18 cellular contexts compared by ENCODE assay signal in genomic region chr21:16133248-16133647, GRCh38.
"Had no signal": no experiment of that assay in that cellular context is flagged by ENCODE, and none has a peak within 500 bp of the region (broad histone marks: within the 10 kb centered on the region; RNA-seq: fewer than 3 reads in every experiment).

No MANE protein-coding gene starts in this region.

- H3K4me3 ChIP-seq: SJSA1, SK-N-MC had no signal

- H3K4me1 ChIP-seq: SJSA1 had no signal

- H3K27me3 ChIP-seq: SJSA1 had no signal

- H3K27ac ChIP-seq: SJSA1, SK-N-MC had no signal

- H3K9me3 ChIP-seq: SJSA1 had no signal

- DNase-seq: KBM-7, NCI-H1092 treated with DMSO at 0.1 percent for 48 hours, NCI-H1436, NCI-H187, NCI-H2029, NCI-H2081 treated with DMSO at 0.1 percent for 48 hours, NCI-H2171, NCI-H226, NCI-H446, NCI-H510A, NCI-H524 treated with DMSO at 0.1 percent for 48 hours, NCI-H69, NCI-H774, Right ventricle myocardium superior, RPMI8226, SIG-M5 had no signal

- H3K36me3 ChIP-seq: SJSA1 had no signal
